In the genomic region with DNA sequence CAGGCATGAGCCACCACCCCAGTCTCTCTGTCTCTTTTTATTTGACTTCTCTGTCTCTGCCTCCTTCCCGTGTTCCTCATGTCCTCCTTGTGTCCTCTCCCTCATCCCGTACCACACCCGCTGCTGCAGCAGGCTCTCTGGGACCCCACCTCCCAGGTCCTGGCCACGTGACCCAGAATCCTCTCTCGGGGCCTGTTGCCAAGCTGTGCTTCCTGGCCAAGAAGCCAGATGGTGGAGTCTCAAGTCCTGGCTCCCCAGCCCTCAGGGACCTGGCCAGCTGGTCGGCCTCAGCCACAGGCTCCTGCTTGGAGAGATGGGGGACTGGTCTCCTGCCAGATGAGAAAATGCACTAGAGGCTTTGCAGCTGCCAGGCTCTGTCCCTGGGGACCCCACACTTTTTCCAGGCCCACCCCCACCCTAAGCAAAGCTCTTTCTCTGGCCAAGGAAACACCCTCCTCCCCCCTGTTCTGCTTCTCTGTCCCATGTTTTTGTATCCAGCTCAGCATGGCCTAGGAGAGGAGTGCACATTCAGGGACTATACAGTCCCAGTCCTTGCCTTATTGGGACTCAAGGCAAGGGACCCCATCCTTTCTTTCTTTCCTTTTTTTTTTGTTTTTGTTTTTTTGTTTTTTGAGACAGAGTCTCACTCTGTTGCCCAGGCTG, we compare ENCODE assay signal across 12 cellular contexts.
DNase-seq lines count a peak whose midpoint lies in the region; ATAC-seq lines count a peak whose summit lies in the region.
"Had no signal": no experiment of that assay in that cellular context is flagged by ENCODE, and none has a peak within 500 bp of the region (broad histone marks: within the 10 kb centered on the region; RNA-seq: fewer than 3 reads in every experiment).

No MANE protein-coding gene starts in this region.

- DNase-seq in DMS79 (lab: John Stamatoyannopoulos, UW) (peak; percentile 77), NCI-H446 treated with DMSO at 0.1 percent for 48 hours (lab: John Stamatoyannopoulos, UW) (peak; percentile 99), fibroblast of peridontal ligament (ENCODE audit: extremely low read depth) (peak; percentile 54), pons (ENCODE audit: low spot score) (peak; percentile 20), DMS114 treated with DMSO at 0.1 percent for 48 hours (lab: John Stamatoyannopoulos, UW; ENCODE audit: unreplicated experiment) (no peak), NCI-H510A treated with DMSO at 0.1 percent for 48 hours (lab: John Stamatoyannopoulos, UW) (no peak), 8988T (no peak)
- DNase-seq: activated CD8-positive, alpha-beta memory T cell treated with anti-CD3 and anti-CD28 coated beads, Interleukin-2, amount 50 U/mL, for 48 hours; CD8-positive, alpha-beta T cell; stimulated activated CD4-positive, alpha-beta T cell treated with anti-CD3 and anti-CD28 coated beads, Interleukin-15, amount 100 ng/mL, for 24 hours; T-helper 9 cell had no signal

- ATAC-seq in HG03442 (IDR thresholded peaks at IDR 0.05; ENCODE audit: unreplicated experiment) = no peak
- ATAC-seq: CD8-positive, alpha-beta T cell had no signal

Comparison
In these comparisons a context has a peak if more than half of its experiments do, and no peak if none do; other contexts are left out.
1. DNase-seq: peak in DMS79 (single experiment), NCI-H446 treated with DMSO at 0.1 percent for 48 hours (single experiment), fibroblast of peridontal ligament (single experiment) and pons (single experiment); none in DMS114 treated with DMSO at 0.1 percent for 48 hours (single experiment), NCI-H510A treated with DMSO at 0.1 percent for 48 hours (single experiment) and 8988T (single experiment).